ENCODE assay signal across 24 cellular contexts in genomic region chr1:116323419-116323987, GRCh38. TPM values are rescaled to one million over a fixed set of nuclear protein-coding genes. Genes with fewer than 3 reads are reported as not detected.
DNase-seq lines count a peak whose midpoint lies in the region; ATAC-seq and TF ChIP-seq lines count a peak whose summit lies in the region.
"Had no signal": no experiment of that assay in that cellular context is flagged by ENCODE, and none has a peak within 500 bp of the region (broad histone marks: within the 10 kb centered on the region; RNA-seq: fewer than 3 reads in every experiment).

No MANE protein-coding gene starts in this region.

- H3K36me3 ChIP-seq in transverse colon: no peaks in the 10 kb centered on the region
- H3K36me3 ChIP-seq: MG63, upper lobe of right lung had no signal

- WGBS in transverse colon (ENCODE audit: low coverage in 1 of 2), 2 donors: 49 to 54% methylated on average over 2 of the region's 2 CpGs

- TF ChIP-seq CTCF in transverse colon (IDR thresholded peaks at IDR 0.05): no peak

- ATAC-seq in left colon: peak; percentile 74
- ATAC-seq in HG03442 (IDR thresholded peaks at IDR 0.05; ENCODE audit: unreplicated experiment): no peak
- ATAC-seq in GM18867 (IDR thresholded peaks at IDR 0.05; ENCODE audit: unreplicated experiment): no peak
- ATAC-seq: A549; activated CD8-positive, alpha-beta T cell treated with anti-CD3 and anti-CD28 coated beads for 36 hours; esophagus mucosa; left cardiac atrium; Panc1; upper lobe of right lung had no signal

- H3K4me1 ChIP-seq in transverse colon: peaks cover 4 to 48% (median 34%) of the 10 kb centered on the region in 4 donors
- H3K4me1 ChIP-seq: A549, upper lobe of right lung had no signal

- H3K4me3 ChIP-seq in transverse colon: no peak overlapping the region
- H3K4me3 ChIP-seq: A549, coronary artery, MG63, upper lobe of right lung had no signal

- H3K4me1 Mint-ChIP-seq in activated naive CD4-positive, alpha-beta T cell treated with anti-CD3 and anti-CD28 coated beads, Interleukin-2, amount 10 ng/mL, durations not matched to agents 7 days and 5 days: peaks cover 86% of the 10 kb centered on the region

- CTCF ChIA-PET in activated naive CD4-positive, alpha-beta T cell treated with anti-CD3 and anti-CD28 coated beads, Interleukin-2, amount 10 ng/mL, durations not matched to agents 7 days and 5 days (lab: Charles Lee): no interaction called here

- H3K9me3 Mint-ChIP-seq in activated naive CD4-positive, alpha-beta T cell treated with anti-CD3 and anti-CD28 coated beads, Interleukin-2, amount 10 ng/mL, durations not matched to agents 7 days and 5 days: no peaks in the 10 kb centered on the region
- H3K9me3 Mint-ChIP-seq: activated CD8-positive, alpha-beta T cell treated with anti-CD3 and anti-CD28 coated beads for 36 hours; memory B cell had no signal

- H3K27ac ChIP-seq in transverse colon: peak overlapping the region; percentile 63 to 80 (median 70)
- H3K27ac ChIP-seq: A549, coronary artery, upper lobe of right lung had no signal

- H3K36me3 Mint-ChIP-seq in activated naive CD4-positive, alpha-beta T cell treated with anti-CD3 and anti-CD28 coated beads, Interleukin-2, amount 10 ng/mL, durations not matched to agents 7 days and 5 days: peaks cover 6% of the 10 kb centered on the region
- H3K36me3 Mint-ChIP-seq: memory B cell had no signal

- H3K27me3 Mint-ChIP-seq in activated naive CD4-positive, alpha-beta T cell treated with anti-CD3 and anti-CD28 coated beads, Interleukin-2, amount 10 ng/mL, durations not matched to agents 7 days and 5 days: no peaks in the 10 kb centered on the region
- H3K27me3 Mint-ChIP-seq: activated CD8-positive, alpha-beta T cell treated with anti-CD3 and anti-CD28 coated beads for 36 hours had no signal

- no peak overlapping the region for H3K27ac Mint-ChIP-seq in activated naive CD4-positive, alpha-beta T cell treated with anti-CD3 and anti-CD28 coated beads, Interleukin-2, amount 10 ng/mL, durations not matched to agents 7 days and 5 days
- H3K27ac Mint-ChIP-seq: memory B cell had no signal

- TF ChIP-seq EP300 in transverse colon (IDR thresholded peaks at IDR 0.05; ENCODE audit: low read depth): no peak

- intact Hi-C loops in left colon (cut with DNase I, micrococcal nuclease): no loop called here
- intact Hi-C loops in transverse colon (cut with DNase I; ENCODE audit: low total_unique reads): loop anchor here (5.0 kb wide), 1 partner anchor 611 kb away; no protein-coding TSS in a partner anchor

- in situ Hi-C loops in transverse colon (cut with MboI; ENCODE audit: low pct_ligation_motif_present in 1 of 4, low pct_unique_long_range_greater_than_20kb in 1 of 4, low sequenced_read_pairs in 3 of 4): no loop called here

- DNase-seq in NCI-H510A treated with DMSO at 0.1 percent for 48 hours (lab: John Stamatoyannopoulos, UW) (peak; percentile 80), NCI-H510A (lab: John Stamatoyannopoulos, UW) (no peak), NCI-H345 (lab: John Stamatoyannopoulos, UW) (peak; percentile 78), left colon (no peak), transverse colon (no peak)
- DNase-seq in activated naive CD4-positive, alpha-beta T cell treated with anti-CD3 and anti-CD28 coated beads, Interleukin-2, amount 10 ng/mL, durations not matched to agents 7 days and 5 days: no peak
- DNase-seq: activated CD4-positive, CD25-positive, alpha-beta regulatory T cell treated with anti-CD3 and anti-CD28 coated beads, Interleukin-2, amount 50 U/mL, for 72 hours; activated CD8-positive, alpha-beta T cell treated with anti-CD3 and anti-CD28 coated beads for 36 hours; activated T-cell treated with anti-CD3 and anti-CD28 coated beads for 4 hours; amniotic stem cell; foreskin melanocyte; left cardiac atrium; MG63; NCI-H146; occipital lobe; SIG-M5; upper lobe of right lung had no signal

- H3K27me3 ChIP-seq in transverse colon: no peaks in the 10 kb centered on the region
- H3K27me3 ChIP-seq: MG63, upper lobe of right lung had no signal

- TF ChIP-seq POLR2A in transverse colon (IDR thresholded peaks at IDR 0.05): no peak

- H3K9me3 ChIP-seq in transverse colon: no peaks in the 10 kb centered on the region
- H3K9me3 ChIP-seq: A549, MG63, upper lobe of right lung had no signal

- no peak overlapping the region for H3K4me3 Mint-ChIP-seq in activated naive CD4-positive, alpha-beta T cell treated with anti-CD3 and anti-CD28 coated beads, Interleukin-2, amount 10 ng/mL, durations not matched to agents 7 days and 5 days
- H3K4me3 Mint-ChIP-seq: activated CD8-positive, alpha-beta T cell treated with anti-CD3 and anti-CD28 coated beads for 36 hours; memory B cell had no signal

RNA-seq across cellular contexts. Expression of gene ATP1A1, which starts 49.5 kb away (rescaled TPM):
- 1,000 to 10,000 TPM; 1,822 to 3,252 TPM for total RNA-seq in left colon
- total RNA-seq in transverse colon: 1,000 to 10,000 TPM in 3 of 4 donors, 100 to 1,000 TPM in 1; 324 to 3,097 (median 1,990) TPM

Comparison
In these comparisons a context has a peak if more than half of its experiments do, and no peak if none do; other contexts are left out.
1. DNase-seq: peak in NCI-H510A treated with DMSO at 0.1 percent for 48 hours (single experiment) and NCI-H345 (single experiment); none in NCI-H510A (single experiment), left colon (0 of 2), transverse colon (single experiment) and activated naive CD4-positive, alpha-beta T cell treated with anti-CD3 and anti-CD28 coated beads, Interleukin-2, amount 10 ng/mL, durations not matched to agents 7 days and 5 days (single experiment).